9 cellular contexts compared by ENCODE assay signal in genomic region chr1:173410133-173410793, GRCh38.
A peak's percentile ranks its signal among the peaks of the same experiment; 100 is the strongest.
DNase-seq lines count a peak whose midpoint lies in the region; ATAC-seq and TF ChIP-seq lines count a peak whose summit lies in the region.
"Had no signal": no experiment of that assay in that cellular context is flagged by ENCODE, and none has a peak within 500 bp of the region (broad histone marks: within the 10 kb centered on the region; RNA-seq: fewer than 3 reads in every experiment).

No MANE protein-coding gene starts in this region.

- no peak for TF ChIP-seq CTCF in esophagus muscularis mucosa (IDR thresholded peaks at IDR 0.05)

- peaks cover 0 to 16% (median 4%) of the 10 kb centered on the region in 3 donors for H3K36me3 Mint-ChIP-seq in naive thymus-derived CD8-positive, alpha-beta T cell

- no peaks in the 10 kb centered on the region for H3K9me3 ChIP-seq in esophagus muscularis mucosa

- peak; percentile 10 for ATAC-seq in GM18520 (IDR thresholded peaks at IDR 0.05; ENCODE audit: unreplicated experiment)
- peak; percentile 5 for ATAC-seq in HG02798 (IDR thresholded peaks at IDR 0.05; ENCODE audit: poor library complexity, unreplicated experiment)
- peak; percentile 44 to 49 for ATAC-seq in naive thymus-derived CD8-positive, alpha-beta T cell
- no peak for ATAC-seq in esophagus mucosa

- H3K4me3 ChIP-seq in esophagus muscularis mucosa: no peak overlapping the region
- H3K4me3 ChIP-seq: cardiac muscle cell had no signal

- 87% methylated on average over 4 of the region's 4 CpGs for WGBS in esophagus muscularis mucosa

- H3K4me1 ChIP-seq in esophagus muscularis mucosa: peaks cover 0 to 7% (median 2%) of the 10 kb centered on the region in 4 donors

- TF ChIP-seq POLR2A in esophagus muscularis mucosa (IDR thresholded peaks at IDR 0.05; ENCODE audit: low read depth): no peak

- H3K9me3 Mint-ChIP-seq in naive thymus-derived CD8-positive, alpha-beta T cell: no peaks in the 10 kb centered on the region

- no peak for TF ChIP-seq EP300 in esophagus muscularis mucosa (IDR thresholded peaks at IDR 0.05)

- peak; percentile 88 for DNase-seq in RPMI7951 (ENCODE audit: low read depth)
- DNase-seq in naive thymus-derived CD8-positive, alpha-beta T cell: no peak
- DNase-seq in esophagus muscularis mucosa (ENCODE audit: extremely low spot score): no peak
- no peak for DNase-seq in NCI-H2081 (lab: John Stamatoyannopoulos, UW)
- DNase-seq: NCI-H510A had no signal

- peaks cover 0 to 16% (median 0%) of the 10 kb centered on the region in 4 donors for H3K36me3 ChIP-seq in esophagus muscularis mucosa
- H3K36me3 ChIP-seq: cardiac muscle cell had no signal

- intact Hi-C loops in esophagus muscularis mucosa (cut with DNase I): loop anchor here (5.0 to 10.0 kb wide), 2 partner anchors 588 to 665 kb away; no protein-coding TSS in a partner anchor

- no peaks in the 10 kb centered on the region for H3K27me3 ChIP-seq in esophagus muscularis mucosa
- H3K27me3 ChIP-seq: cardiac muscle cell had no signal

- H3K27ac ChIP-seq in esophagus muscularis mucosa (replicated peaks in 1 of 4): no peak overlapping the region
- H3K27ac ChIP-seq: cardiac muscle cell had no signal

- peak overlapping the region in 5 of 10 donors; percentile 36 to 66 (median 49) for H3K4me3 Mint-ChIP-seq in naive thymus-derived CD8-positive, alpha-beta T cell

- no peaks in the 10 kb centered on the region for H3K27me3 Mint-ChIP-seq in naive thymus-derived CD8-positive, alpha-beta T cell

- POLR2A ChIA-PET in naive thymus-derived CD8-positive, alpha-beta T cell (lab: Charles Lee): interaction anchor here (0.8 to 1.5 kb wide), 2 partner anchors 11 to 414 kb away, joined by 3 read pairs; no protein-coding TSS in a partner anchor

- H3K4me1 Mint-ChIP-seq in naive thymus-derived CD8-positive, alpha-beta T cell: peaks cover 16 to 76% (median 41%) of the 10 kb centered on the region in 4 donors

- H3K27ac Mint-ChIP-seq in naive thymus-derived CD8-positive, alpha-beta T cell: peak overlapping the region in 9 of 10 donors; percentile 14 to 83 (median 56)
